In genomic region chr19:54418030-54418929, GRCh38 we compare ENCODE assay signal across 8 cellular contexts. TPM values are rescaled to one million over a fixed set of nuclear protein-coding genes. Genes with fewer than 3 reads are reported as not detected.
DNase-seq lines count a peak whose midpoint lies in the region; TF ChIP-seq lines count a peak whose summit lies in the region.

No MANE protein-coding gene starts in this region.

- H4K91ac ChIP-seq in neuronal stem cell (ENCODE audit: low read depth, low read length, poor library complexity): peak overlapping the region; percentile 99

- CTCF ChIA-PET in GM10248 (lab: Yijun Ruan, JAX): no interaction called here

- peak overlapping the region; percentile 97 for H2BK5ac ChIP-seq in neuronal stem cell (ENCODE audit: low read length)

- WGBS in ectodermal cell, 2 experiments: 43 to 45% methylated on average over 24 to 25 of the region's 25 CpGs
- no CpG with 5 or more reads among the region's 25 CpGs for WGBS in neuronal stem cell (ENCODE audit: extremely low coverage in 2 of 2, insufficient read length in 2 of 2, insufficient replicate concordance in 1 of 2), 2 donors

- H2BK120ac ChIP-seq in neuronal stem cell (ENCODE audit: low read depth, low read length): peak overlapping the region; percentile 90

- H3K4me3 ChIP-seq in NT2/D1 (ENCODE audit: insufficient read length, low read depth) (no peak overlapping the region), ectodermal cell (ENCODE audit: insufficient read depth, low read depth, low read length) (no peak overlapping the region), neuronal stem cell (ENCODE audit: low read length in 2 of 2) (peak overlapping the region; percentile 19 to 31)

- peak overlapping the region; percentile 2 for H3K23ac ChIP-seq in neuronal stem cell (ENCODE audit: low read depth, low read length, poor library complexity)

- no peak overlapping the region for H3K14ac ChIP-seq in neuronal stem cell (ENCODE audit: low read length)

- H3K27me3 ChIP-seq in NT2/D1 (ENCODE audit: insufficient read depth, insufficient read length) (peaks cover 41% of the 10 kb centered on the region), ectodermal cell (ENCODE audit: control insufficient read depth, insufficient read depth, low read length, poor library complexity, severe bottlenecking) (peaks cover 15% of the 10 kb centered on the region), neuronal stem cell (ENCODE audit: control insufficient read depth in 3 of 3, insufficient read depth in 3 of 3, low read depth in 1 of 3, low read length in 3 of 3) (no peaks in the 10 kb centered on the region)

- H3K9ac ChIP-seq in NT2/D1 (ENCODE audit: insufficient read length, low read depth): peak overlapping the region; percentile 68
- H3K9ac ChIP-seq in neuronal stem cell (ENCODE audit: low read depth, low read length, poor library complexity): peak overlapping the region; percentile 97

- peak overlapping the region; percentile 97 for H3K18ac ChIP-seq in neuronal stem cell (ENCODE audit: low read length)

- peak overlapping the region; percentile 16 for H2BK12ac ChIP-seq in neuronal stem cell (ENCODE audit: low read length)

- POLR2A ChIA-PET in GM10248 (lab: Yijun Ruan, JAX): no interaction called here

- H3K9me3 ChIP-seq in NT2/D1 (ENCODE audit: insufficient read depth, low read length) (peaks cover 11% of the 10 kb centered on the region; the same call in 1 of the 2 replicates), ectodermal cell (ENCODE audit: control insufficient read depth, low read length) (no peaks in the 10 kb centered on the region), neuronal stem cell (replicated peaks in 1 of 2; ENCODE audit: control insufficient read depth in 2 of 2, insufficient read depth in 1 of 2, low read depth in 1 of 2, low read length in 2 of 2) (peaks cover 0 to 8% of the 10 kb centered on the region in 2 donors)

- peak overlapping the region; percentile 60 for H2AFZ ChIP-seq in neuronal stem cell (ENCODE audit: low read length)

- peaks cover 25% of the 10 kb centered on the region for H3K79me1 ChIP-seq in neuronal stem cell (ENCODE audit: low read depth, low read length)

- H3K4ac ChIP-seq in neuronal stem cell (ENCODE audit: low read length): no peak overlapping the region

- H3K27ac ChIP-seq in ectodermal cell (ENCODE audit: insufficient read depth, low read depth, low read length, poor library complexity, severe bottlenecking) (peak overlapping the region; percentile 44), neuronal stem cell (replicated peaks; ENCODE audit: low read length) (peak overlapping the region; percentile 91)

- DNase-seq in GM10248 (ENCODE audit: extremely low spot score) (peak; percentile 71), NT2/D1 (ENCODE audit: low read depth, low spot score) (no peak), neuronal stem cell (ENCODE audit: low spot score) (no peak), NCI-H446 (lab: John Stamatoyannopoulos, UW) (no peak), NCI-H2029 (lab: John Stamatoyannopoulos, UW) (no peak), AG08396 (ENCODE audit: low spot score) (no peak), LoVo (ENCODE audit: low spot score) (no peak)

- TF ChIP-seq CTCF in GM10248 (IDR thresholded peaks at IDR 0.05; ENCODE audit: control extremely low read depth, extremely low read depth, low read depth, missing control alignments): no peak

- H2BK15ac ChIP-seq in neuronal stem cell (ENCODE audit: low read length): peak overlapping the region; percentile 86

- H2AK5ac ChIP-seq in neuronal stem cell (ENCODE audit: low read depth, low read length): peak overlapping the region; percentile 99

- H3K36me3 ChIP-seq in NT2/D1 (ENCODE audit: insufficient read depth, insufficient read length, low read length) (no peaks in the 10 kb centered on the region), ectodermal cell (ENCODE audit: control insufficient read depth, insufficient read depth, low read length) (peaks cover 15% of the 10 kb centered on the region), neuronal stem cell (replicated peaks in 1 of 2; ENCODE audit: control insufficient read depth in 2 of 2, insufficient read depth in 2 of 2, low read length in 2 of 2) (peaks cover 27 to 28% of the 10 kb centered on the region in 2 donors)

- H3K4me1 ChIP-seq in NT2/D1 (ENCODE audit: insufficient read depth, insufficient read length) (peaks cover 19% of the 10 kb centered on the region), ectodermal cell (ENCODE audit: control insufficient read depth, insufficient read depth, low read length) (peaks cover 49% of the 10 kb centered on the region), neuronal stem cell (ENCODE audit: control insufficient read depth in 2 of 2, insufficient read depth in 1 of 2, low read depth in 1 of 2, low read length in 2 of 2) (peaks cover 42 to 53% of the 10 kb centered on the region in 2 donors)

- H4K8ac ChIP-seq in neuronal stem cell (ENCODE audit: low read depth, low read length): no peak overlapping the region

- H3K4me2 ChIP-seq in neuronal stem cell (ENCODE audit: insufficient read depth, low read length, poor library complexity, severe bottlenecking): peak overlapping the region; percentile 60

RNA-seq across cellular contexts. Expression of gene TTYH1, which starts 3.0 kb away (rescaled TPM):
- polyA plus RNA-seq in ectodermal cell (2013, experiment 1 of 4): 111 TPM
- polyA plus RNA-seq in ectodermal cell (2013, experiment 2 of 4): 115 TPM
- polyA plus RNA-seq in ectodermal cell (2013, experiment 3 of 4): 134 TPM
- polyA plus RNA-seq in ectodermal cell (2013, experiment 4 of 4): 140 TPM
- 504 TPM for polyA plus RNA-seq in neuronal stem cell (2013, experiment 1 of 2)
- polyA plus RNA-seq in neuronal stem cell (2013, experiment 2 of 2): 501 TPM

RNA-seq across cellular contexts. Expression of gene LENG8, which starts 30.7 kb away (rescaled TPM):
- polyA plus RNA-seq in ectodermal cell (2013, experiment 1 of 4): 199 TPM
- 172 TPM for polyA plus RNA-seq in ectodermal cell (2013, experiment 2 of 4)
- polyA plus RNA-seq in ectodermal cell (2013, experiment 3 of 4): 134 TPM
- 165 TPM for polyA plus RNA-seq in ectodermal cell (2013, experiment 4 of 4)
- polyA plus RNA-seq in neuronal stem cell (2013, experiment 1 of 2): 151 TPM
- polyA plus RNA-seq in neuronal stem cell (2013, experiment 2 of 2): 130 TPM

RNA-seq across cellular contexts. Expression of gene LENG9, which starts 45.3 kb away (rescaled TPM):
- polyA plus RNA-seq in ectodermal cell (2013, experiment 1 of 4): 0.96 TPM
- polyA plus RNA-seq in ectodermal cell (2013, experiment 2 of 4): 0.84 TPM
- 0.69 TPM for polyA plus RNA-seq in ectodermal cell (2013, experiment 3 of 4)
- 1.1 TPM for polyA plus RNA-seq in ectodermal cell (2013, experiment 4 of 4)
- polyA plus RNA-seq in neuronal stem cell (2013, experiment 1 of 2): 1.3 TPM
- polyA plus RNA-seq in neuronal stem cell (2013, experiment 2 of 2): 0.91 TPM

RNA-seq across cellular contexts. Expression of gene LAIR1, which starts 53.5 kb away (rescaled TPM):
- not detected for polyA plus RNA-seq in ectodermal cell (2013, experiment 1 of 4)
- polyA plus RNA-seq in ectodermal cell (2013, experiment 2 of 4): not detected
- not detected for polyA plus RNA-seq in ectodermal cell (2013, experiment 3 of 4)
- not detected for polyA plus RNA-seq in ectodermal cell (2013, experiment 4 of 4)
- not detected for polyA plus RNA-seq in neuronal stem cell (2013, experiment 1 of 2)
- not detected for polyA plus RNA-seq in neuronal stem cell (2013, experiment 2 of 2)

RNA-seq across cellular contexts. Expression of gene CDC42EP5, which starts 54.8 kb away (rescaled TPM):
- polyA plus RNA-seq in ectodermal cell (2013, experiment 1 of 4): 3.6 TPM
- polyA plus RNA-seq in ectodermal cell (2013, experiment 2 of 4): 2.6 TPM
- 5.3 TPM for polyA plus RNA-seq in ectodermal cell (2013, experiment 3 of 4)
- polyA plus RNA-seq in ectodermal cell (2013, experiment 4 of 4): 4.1 TPM
- 12.2 TPM for polyA plus RNA-seq in neuronal stem cell (2013, experiment 1 of 2)
- polyA plus RNA-seq in neuronal stem cell (2013, experiment 2 of 2): 12.5 TPM

Comparison
In these comparisons a context has a peak if more than half of its experiments do, and no peak if none do; other contexts are left out.
1. H3K4me3 ChIP-seq: peak in neuronal stem cell (2 of 2); none in NT2/D1 (single experiment) and ectodermal cell (single experiment).